8 cellular contexts compared by ENCODE assay signal in the genomic region with DNA sequence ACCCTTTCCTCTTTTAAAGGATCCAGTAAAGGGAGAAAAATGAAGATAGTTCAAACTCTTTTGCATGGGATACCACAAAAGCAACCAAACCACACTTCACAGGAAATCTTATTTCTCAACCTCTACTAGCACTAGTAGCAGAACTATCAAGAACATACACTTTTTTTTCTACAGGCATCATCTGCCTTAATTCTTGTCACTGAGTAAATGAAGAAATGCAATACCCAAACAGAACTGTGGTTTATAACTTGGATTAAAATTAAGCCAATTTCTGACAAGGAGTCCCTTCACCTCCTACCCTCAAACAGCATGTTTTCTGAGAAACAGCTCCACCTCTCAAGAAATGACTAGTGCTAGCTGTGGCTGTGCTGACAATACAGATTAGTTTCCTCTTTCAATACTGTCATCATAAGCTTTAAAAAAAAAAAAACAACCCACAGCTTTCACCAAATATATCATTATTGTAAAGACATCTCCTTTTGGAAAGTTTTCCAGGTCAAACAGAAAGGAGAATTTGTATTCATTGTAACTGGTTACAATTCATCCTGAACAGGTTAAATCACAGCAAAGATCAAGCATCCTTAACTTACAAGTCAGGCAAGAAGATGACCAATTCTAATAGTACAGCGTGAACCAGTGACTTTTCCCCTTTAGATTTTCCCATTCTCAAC. TPM values are rescaled to one million over a fixed set of nuclear protein-coding genes. Genes with fewer than 3 reads are reported as not detected.
DNase-seq lines count a peak whose midpoint lies in the region; ATAC-seq lines count a peak whose summit lies in the region.

No MANE protein-coding gene starts in this region.

- DNase-seq in medulla oblongata (ENCODE audit: extremely low spot score) (peak; percentile 52), UCSD-AML1 (lab: John Stamatoyannopoulos, UW; ENCODE audit: unreplicated experiment) (no peak), NCI-H146 treated with DMSO at 0.1 percent for 48 hours (lab: John Stamatoyannopoulos, UW; ENCODE audit: unreplicated experiment) (no peak), SHP77 (lab: John Stamatoyannopoulos, UW) (no peak)

- peak overlapping the region; percentile 76 to 98 (median 90) for H3K27ac Mint-ChIP-seq in IgD-negative memory B cell
- H3K27ac Mint-ChIP-seq in activated naive CD4-positive, alpha-beta T cell treated with anti-CD3 and anti-CD28 coated beads, Interleukin-2, amount 50 U/mL, for 24 hours = peak overlapping the region; percentile 95

- H3K27me3 Mint-ChIP-seq in IgD-negative memory B cell = no peaks in the 10 kb centered on the region
- H3K27me3 Mint-ChIP-seq in activated naive CD4-positive, alpha-beta T cell treated with anti-CD3 and anti-CD28 coated beads, Interleukin-2, amount 50 U/mL, for 24 hours = no peaks in the 10 kb centered on the region

- H3K4me1 Mint-ChIP-seq in IgD-negative memory B cell = peaks cover 33 to 47% (median 42%) of the 10 kb centered on the region in 3 donors
- H3K4me1 Mint-ChIP-seq in activated naive CD4-positive, alpha-beta T cell treated with anti-CD3 and anti-CD28 coated beads, Interleukin-2, amount 50 U/mL, for 24 hours = peaks cover 75% of the 10 kb centered on the region

- peaks cover 9% of the 10 kb centered on the region for H3K36me3 Mint-ChIP-seq in IgD-negative memory B cell
- peaks cover 17% of the 10 kb centered on the region for H3K36me3 Mint-ChIP-seq in activated naive CD4-positive, alpha-beta T cell treated with anti-CD3 and anti-CD28 coated beads, Interleukin-2, amount 50 U/mL, for 24 hours

- H3K4me3 ChIP-seq in GM08714 (ENCODE audit: low read length) = peak overlapping the region; percentile 35; the same call in 1 of the 2 replicates

- ATAC-seq in GM21528 (IDR thresholded peaks at IDR 0.05; ENCODE audit: low FRiP score, unreplicated experiment) = peak; percentile 78

- H3K4me3 Mint-ChIP-seq in IgD-negative memory B cell = peak overlapping the region; percentile 66 to 87 (median 77)
- peak overlapping the region; percentile 76 for H3K4me3 Mint-ChIP-seq in activated naive CD4-positive, alpha-beta T cell treated with anti-CD3 and anti-CD28 coated beads, Interleukin-2, amount 50 U/mL, for 24 hours

- H3K9me3 Mint-ChIP-seq in IgD-negative memory B cell = no peaks in the 10 kb centered on the region
- H3K9me3 Mint-ChIP-seq in activated naive CD4-positive, alpha-beta T cell treated with anti-CD3 and anti-CD28 coated beads, Interleukin-2, amount 50 U/mL, for 24 hours = no peaks in the 10 kb centered on the region

RNA-seq across cellular contexts. Expression of a gene that starts 44.4 kb away (rescaled TPM):
- 97.8 TPM for polyA plus RNA-seq in IgD-negative memory B cell
